ENCODE assay signal across 8 cellular contexts in genomic region chr15:40806672-40807027, GRCh38. TPM values are rescaled to one million over a fixed set of nuclear protein-coding genes. Genes with fewer than 3 reads are reported as not detected.
DNase-seq lines count a peak whose midpoint lies in the region; ATAC-seq, FAIRE-seq and TF ChIP-seq lines count a peak whose summit lies in the region.

No MANE protein-coding gene starts in this region.

- no peak for FAIRE-seq in K562 (lab: Jason Lieb, UNC)

- no peaks in the 10 kb centered on the region for H3K9me3 ChIP-seq in heart right ventricle
- no peaks in the 10 kb centered on the region; the same call in 1 of the 2 replicates for H3K9me3 ChIP-seq in K562 (replicated peaks; ENCODE audit: control insufficient read depth, insufficient read depth, low read depth, low read length)
- no peaks in the 10 kb centered on the region for H3K9me3 ChIP-seq in aorta (ENCODE audit: control insufficient read depth, low read length)

- no peak overlapping the region for H2BK5ac ChIP-seq in mesendoderm (ENCODE audit: low read length)

- TF ChIP-seq POLR2A in K562 (conservative IDR thresholded peaks at IDR 0.05) = no peak

- in situ Hi-C loops in K562 (cut with MboI) = no loop called here

- CTCF ChIA-PET in K562 (lab: Yijun Ruan, JAX; ENCODE audit: low intra/inter-chr PET ratio) = no interaction called here

- no peak for TF ChIP-seq RAD21 in K562 (CRISPR knock-in tag; conservative IDR thresholded peaks at IDR 0.05 in 1 of 2, IDR thresholded peaks at IDR 0.05 in 1 of 2)

- no peak overlapping the region for H2BK120ac ChIP-seq in mesendoderm (ENCODE audit: low read depth, low read length)

- no peaks in the 10 kb centered on the region for H3K27me3 ChIP-seq in heart right ventricle
- H3K27me3 ChIP-seq in K562 (ENCODE audit: control insufficient read depth in 2 of 2, insufficient read depth in 2 of 2, low read length in 2 of 2) = no peaks in the 10 kb centered on the region
- H3K27me3 ChIP-seq in mesendoderm (ENCODE audit: insufficient read depth, low read length, poor library complexity) = no peaks in the 10 kb centered on the region
- no peaks in the 10 kb centered on the region for H3K27me3 ChIP-seq in aorta (ENCODE audit: control insufficient read depth in 1 of 2, insufficient read depth in 2 of 2, low read length in 1 of 2)

- POLR2A ChIA-PET in K562 (lab: Yijun Ruan, JAX) = interaction anchor here (0.8 to 1.8 kb wide), 3 partner anchors 9 to 24 kb away, joined by 3 to 12 read pairs (median 3); no protein-coding TSS in a partner anchor

- H3K4me2 ChIP-seq in K562 (ENCODE audit: insufficient read depth, low read length) (peak overlapping the region; percentile 98), mesendoderm (ENCODE audit: low read length) (peak overlapping the region; percentile 27)

- BruUV-seq in K562 (replicated peaks; lab: Mats Ljungman, UMichigan) = TSS peak; percentile 84

- DNase-seq in heart right ventricle (no peak), left ventricle myocardium superior (no peak), K562 (ENCODE audit: extremely low read depth in 1 of 4, low spot score in 3 of 4) (no peak), mesendoderm (no peak), aorta (no peak)

- no peak for TF ChIP-seq EP300 in K562 (IDR thresholded peaks at IDR 0.05; ENCODE audit: low read length)

- TF ChIP-seq CTCF in heart right ventricle (IDR thresholded peaks at IDR 0.05) (no peak), K562 (IDR thresholded peaks at IDR 0.05 in 2 of 3, conservative IDR thresholded peaks at IDR 0.05 in 1 of 3; ENCODE audit: insufficient read depth in 2 of 3, low read depth in 1 of 3, low read length in 3 of 3) (no peak)

- H3K9ac ChIP-seq in K562 (ENCODE audit: insufficient read depth in 1 of 2, low read depth in 2 of 2, low read length in 2 of 2) = peak overlapping the region; percentile 96 to 98
- H3K9ac ChIP-seq in mesendoderm (ENCODE audit: low read length) = peak overlapping the region; percentile 84

- H3K9me1 ChIP-seq in K562 (ENCODE audit: control insufficient read depth, insufficient read depth, low read length) = peaks cover 3% of the 10 kb centered on the region

- peak overlapping the region; percentile 98 for H3K56ac ChIP-seq in mesendoderm (ENCODE audit: low read length)

- no peak overlapping the region for H4K5ac ChIP-seq in mesendoderm (ENCODE audit: low read length)

- WGBS in heart right ventricle, 2 donors = 1 to 6% methylated on average over 2 of the region's 2 CpGs
- 0% methylated on average over 2 of the region's 2 CpGs for WGBS in K562 (ENCODE audit: insufficient coverage, low coverage, missing lambda C conversion rate)
- no CpG with 5 or more reads among the region's 2 CpGs for WGBS in mesendoderm (ENCODE audit: extremely low coverage, insufficient coverage, low lambda C conversion rate)
- WGBS in aorta, 2 donors = 0 to 1% methylated on average over 2 of the region's 2 CpGs

- no peak overlapping the region for H4K8ac ChIP-seq in mesendoderm (ENCODE audit: low read depth, low read length)

- H3K4ac ChIP-seq in mesendoderm (ENCODE audit: low read depth, low read length) = no peak overlapping the region

- H2AFZ ChIP-seq in K562 (ENCODE audit: low read depth, low read length) = peak overlapping the region; percentile 100

- H2AK5ac ChIP-seq in mesendoderm (ENCODE audit: low read length) = no peak overlapping the region

- no peak overlapping the region for H3K23ac ChIP-seq in mesendoderm (ENCODE audit: low read length)

- no peak overlapping the region for H2BK15ac ChIP-seq in mesendoderm (replicated peaks; ENCODE audit: low read depth)

- peaks cover 19% of the 10 kb centered on the region for H3K79me2 ChIP-seq in K562 (ENCODE audit: control insufficient read depth, insufficient read depth, low read length)
- H3K79me2 ChIP-seq in mesendoderm (ENCODE audit: control insufficient read depth, insufficient read depth, low read length) = no peaks in the 10 kb centered on the region

- no peaks in the 10 kb centered on the region for H4K20me1 ChIP-seq in K562 (replicated peaks; ENCODE audit: control insufficient read depth, insufficient read depth, low read length)

- peaks cover 3 to 57% (median 26%) of the 10 kb centered on the region in 9 donors for H3K4me1 ChIP-seq in heart right ventricle
- H3K4me1 ChIP-seq in K562 (replicated peaks in 1 of 2; ENCODE audit: control insufficient read depth in 2 of 2, insufficient read depth in 2 of 2, low read length in 2 of 2) = peaks cover 13 to 15% of the 10 kb centered on the region in 2 experiments; a peak in 4 of 5 replicates
- H3K4me1 ChIP-seq in mesendoderm (ENCODE audit: control insufficient read depth, low read depth, low read length) = no peaks in the 10 kb centered on the region
- H3K4me1 ChIP-seq in aorta (ENCODE audit: control insufficient read depth in 1 of 2, insufficient read depth in 2 of 2, low read length in 2 of 2) = no peaks in the 10 kb centered on the region

- no peak for ATAC-seq in heart right ventricle
- ATAC-seq in left ventricle myocardium superior = no peak
- no peak for ATAC-seq in K562
- ATAC-seq in aorta (ENCODE audit: low FRiP score) = no peak
- no peak for ATAC-seq in GM21723 (IDR thresholded peaks at IDR 0.05; ENCODE audit: unreplicated experiment)
- ATAC-seq in HG02798 (IDR thresholded peaks at IDR 0.05; ENCODE audit: poor library complexity, unreplicated experiment) = no peak
- no peak for ATAC-seq in GM19463 (IDR thresholded peaks at IDR 0.05; ENCODE audit: unreplicated experiment)

- H3K79me1 ChIP-seq in mesendoderm (ENCODE audit: low read length) = no peaks in the 10 kb centered on the region

- intact Hi-C loops in heart right ventricle (cut with DNase I) (loop anchor here in 1 of 10 donors (1.0 to 10.0 kb wide), 3 partner anchors 52 to 111 kb away; partner anchors contain the start of genes RAD51, RMDN3 and VPS18), left ventricle myocardium superior (cut with micrococcal nuclease) (no loop called here), K562 (cut with micrococcal nuclease) (no loop called here), aorta (cut with DNase I) (loop anchor here (5.0 kb wide), 1 partner anchor 44 kb away; the partner anchor contains the start of gene GCHFR (in 2 of the 2))

- no peak overlapping the region for H3K18ac ChIP-seq in mesendoderm (ENCODE audit: low read length)

- H3K36me3 ChIP-seq in heart right ventricle = peaks cover 0 to 38% (median 10%) of the 10 kb centered on the region in 9 donors
- H3K36me3 ChIP-seq in K562 (ENCODE audit: control insufficient read depth, insufficient read depth, low read length) = peaks cover 29% of the 10 kb centered on the region
- no peaks in the 10 kb centered on the region for H3K36me3 ChIP-seq in mesendoderm (ENCODE audit: control insufficient read depth, insufficient read depth, low read length)
- H3K36me3 ChIP-seq in aorta (ENCODE audit: control insufficient read depth in 1 of 2, insufficient read depth in 2 of 2, low read length in 1 of 2) = no peaks in the 10 kb centered on the region

- peak overlapping the region; percentile 70 to 96 (median 88) for H3K4me3 ChIP-seq in heart right ventricle
- H3K4me3 ChIP-seq in K562 = peak overlapping the region; percentile 81
- no peak overlapping the region for H3K4me3 ChIP-seq in mesendoderm (ENCODE audit: low read length)
- peak overlapping the region; percentile 87 to 99 for H3K4me3 ChIP-seq in aorta (ENCODE audit: low read length in 2 of 2)

- H3K27ac ChIP-seq in heart right ventricle (peak overlapping the region; percentile 80 to 99 (median 96)), K562 (ENCODE audit: extremely low read depth, low read depth, low read length) (peak overlapping the region; percentile 95), mesendoderm (ENCODE audit: low read depth, low read length) (no peak overlapping the region), aorta (ENCODE audit: low read depth in 1 of 2, low read length in 2 of 2) (peak overlapping the region in 1 of 2 donors; percentile 84)

RNA-seq across cellular contexts. Expression of gene ZFYVE19, which starts 0.2 kb away (rescaled TPM):
- total RNA-seq in heart right ventricle = 10 to 100 TPM; 14.2 to 29.2 (median 18.2) TPM
- 10 to 100 TPM; 11.9 to 18.1 TPM for polyA plus RNA-seq in heart right ventricle
- total RNA-seq in left ventricle myocardium superior = 30.9 TPM
- total RNA-seq in K562 (2011; cell fraction: chromatin; rRNA removed; ENCODE audit: low replicate concordance) = 53.9 and 97.1 TPM in 2 replicates
- total RNA-seq in K562 (2011; cell fraction: nucleolus; rRNA removed) = 55.0 and 62.4 TPM in 2 replicates
- total RNA-seq in K562 (2011; cell fraction: nucleoplasm; rRNA removed) = 34.8 and 43.8 TPM in 2 replicates
- total RNA-seq in K562 (2014; rRNA removed) = 13.1 and 20.8 TPM in 2 replicates
- 7.9 and 13.1 TPM in 2 replicates for total RNA-seq in K562 (2014; rRNA removed; fragmentation: Illumina TruSeq; extraction: Trizol)
- 20.7 and 22.5 TPM in 2 replicates for total RNA-seq in K562 (2015; rRNA removed; fragmentation: Illumina TruSeq; extraction: Trizol)
- total RNA-seq in K562 (2021) = 18.2 and 19.9 TPM in 2 replicates
- polyA plus RNA-seq in K562 (2011; rRNA removed) = 27.1 and 35.2 TPM in 2 replicates
- 38.7 and 39.7 TPM in 2 replicates for polyA plus RNA-seq in K562 (2011; cell fraction: cytosol; rRNA removed)
- 105 TPM in 2 replicates for polyA plus RNA-seq in K562 (2011; cell fraction: nucleus; rRNA removed)
- polyA plus RNA-seq in K562 (2012) = 23.5 and 35.7 TPM in 2 replicates
- polyA plus RNA-seq in K562 (2014; fragmentation: Illumina TruSeq; extraction: Trizol) = 30.0 and 36.8 TPM in 2 replicates
- 1 to 10 TPM; 1.5 to 3.6 TPM for polyA plus RNA-seq in K562 (2014; fragmentation: Nextera tagmentation; extraction: Ambion mirVana)
- polyA plus RNA-seq in K562 (2014; rRNA removed) = 23.4 and 23.5 TPM in 2 replicates
- polyA minus RNA-seq in K562 (2011; rRNA and poly(A)+ RNA removed) = 22.6 and 25.2 TPM in 2 replicates
- 11.4 and 13.7 TPM in 2 replicates for polyA minus RNA-seq in K562 (2011; cell fraction: cytosol; rRNA and poly(A)+ RNA removed)
- 22.2 and 27.5 TPM in 2 replicates for polyA minus RNA-seq in K562 (2011; cell fraction: nucleus; rRNA and poly(A)+ RNA removed)
- 6.6 TPM for polyA plus RNA-seq in mesendoderm (2013, experiment 1 of 2)
- 7.2 TPM for polyA plus RNA-seq in mesendoderm (2013, experiment 2 of 2)
- total RNA-seq in aorta = 10 to 100 TPM in 1 of 2 donors, 1 to 10 TPM in 1; 9.3 to 17.4 TPM
- polyA plus RNA-seq in aorta = 10 to 100 TPM; 14.5 to 48.0 TPM

RNA-seq across cellular contexts. Expression of gene DNAJC17, which starts 0.6 kb away (rescaled TPM):
- total RNA-seq in heart right ventricle = 10 to 100 TPM in 9 of 10 donors, 1 to 10 TPM in 1; 9.9 to 17.7 (median 14.7) TPM
- polyA plus RNA-seq in heart right ventricle = 10 to 100 TPM; 34.5 to 62.1 TPM
- 16.2 TPM for total RNA-seq in left ventricle myocardium superior
- 52.2 and 75.8 TPM in 2 replicates for total RNA-seq in K562 (2011; cell fraction: chromatin; rRNA removed; ENCODE audit: low replicate concordance)
- 35.9 and 41.6 TPM in 2 replicates for total RNA-seq in K562 (2011; cell fraction: nucleolus; rRNA removed)
- 34.0 and 47.2 TPM in 2 replicates for total RNA-seq in K562 (2011; cell fraction: nucleoplasm; rRNA removed)
- total RNA-seq in K562 (2014; rRNA removed) = 57.9 and 60.3 TPM in 2 replicates
- total RNA-seq in K562 (2014; rRNA removed; fragmentation: Illumina TruSeq; extraction: Trizol) = 39.5 and 44.2 TPM in 2 replicates
- 58.4 and 61.5 TPM in 2 replicates for total RNA-seq in K562 (2015; rRNA removed; fragmentation: Illumina TruSeq; extraction: Trizol)
- 31.2 and 41.0 TPM in 2 replicates for total RNA-seq in K562 (2021)
- 33.8 and 37.9 TPM in 2 replicates for polyA plus RNA-seq in K562 (2011; rRNA removed)
- polyA plus RNA-seq in K562 (2011; cell fraction: cytosol; rRNA removed) = 38.9 and 62.7 TPM in 2 replicates
- polyA plus RNA-seq in K562 (2011; cell fraction: nucleus; rRNA removed) = 54.0 and 67.1 TPM in 2 replicates
- polyA plus RNA-seq in K562 (2012) = 31.6 and 35.7 TPM in 2 replicates
- polyA plus RNA-seq in K562 (2014; fragmentation: Illumina TruSeq; extraction: Trizol) = 51.3 and 68.6 TPM in 2 replicates
- 1 to 10 TPM; 2.4 to 9.1 TPM for polyA plus RNA-seq in K562 (2014; fragmentation: Nextera tagmentation; extraction: Ambion mirVana)
- 66.6 and 79.4 TPM in 2 replicates for polyA plus RNA-seq in K562 (2014; rRNA removed)
- polyA minus RNA-seq in K562 (2011; rRNA and poly(A)+ RNA removed) = 24.9 and 30.8 TPM in 2 replicates
- 16.6 and 22.6 TPM in 2 replicates for polyA minus RNA-seq in K562 (2011; cell fraction: cytosol; rRNA and poly(A)+ RNA removed)
- 9.8 and 36.0 TPM in 2 replicates for polyA minus RNA-seq in K562 (2011; cell fraction: nucleus; rRNA and poly(A)+ RNA removed)
- 52.5 TPM for polyA plus RNA-seq in mesendoderm (2013, experiment 1 of 2)
- 49.3 TPM for polyA plus RNA-seq in mesendoderm (2013, experiment 2 of 2)
- total RNA-seq in aorta = 10 to 100 TPM; 29.4 to 34.7 TPM
- 10 to 100 TPM; 20.5 to 75.9 TPM for polyA plus RNA-seq in aorta

RNA-seq across cellular contexts. Expression of gene PPP1R14D, which starts 21.9 kb away (rescaled TPM):
- total RNA-seq in heart right ventricle (not detected), left ventricle myocardium superior (not detected), K562 (2014; rRNA removed) (not detected in 2 replicates), K562 (2014; rRNA removed; fragmentation: Illumina TruSeq; extraction: Trizol) (not detected in 2 replicates), K562 (2015; rRNA removed; fragmentation: Illumina TruSeq; extraction: Trizol) (not detected in 2 replicates), K562 (2021) (not detected in 2 replicates), aorta (not detected)
- polyA plus RNA-seq in heart right ventricle (not detected), K562 (2011; rRNA removed) (0.11 TPM in 1 of 2 replicates, not detected in the other), K562 (2014; fragmentation: Illumina TruSeq; extraction: Trizol) (not detected in 2 replicates), K562 (2014; fragmentation: Nextera tagmentation; extraction: Ambion mirVana) (under 1 TPM; 0.11 to 0.18 TPM), K562 (2014; rRNA removed) (not detected in 2 replicates), aorta (10 to 100 TPM in 1 of 2 donors, not detected in 1; 22.3 TPM)
- not detected in 2 replicates for total RNA-seq in K562 (2011; cell fraction: chromatin; rRNA removed; ENCODE audit: low replicate concordance)
- total RNA-seq in K562 (2011; cell fraction: nucleolus; rRNA removed) = 0.66 and 0.67 TPM in 2 replicates
- not detected in 2 replicates for total RNA-seq in K562 (2011; cell fraction: nucleoplasm; rRNA removed)
- 0.09 and 0.18 TPM in 2 replicates for polyA plus RNA-seq in K562 (2011; cell fraction: cytosol; rRNA removed)
- polyA plus RNA-seq in K562 (2011; cell fraction: nucleus; rRNA removed) = 0.17 TPM in 1 of 2 replicates, not detected in the other
- 0.14 TPM in 1 of 2 replicates, not detected in the other for polyA plus RNA-seq in K562 (2012)
- polyA minus RNA-seq in K562 (2011; rRNA and poly(A)+ RNA removed) = not detected in 2 replicates
- polyA minus RNA-seq in K562 (2011; cell fraction: cytosol; rRNA and poly(A)+ RNA removed) = not detected in 2 replicates
- polyA minus RNA-seq in K562 (2011; cell fraction: nucleus; rRNA and poly(A)+ RNA removed) = not detected in 2 replicates
- polyA plus RNA-seq in mesendoderm (2013, experiment 1 of 2) = not detected
- polyA plus RNA-seq in mesendoderm (2013, experiment 2 of 2) = 0.06 TPM

RNA-seq across cellular contexts. Expression of gene C15orf62, which starts 36.9 kb away (rescaled TPM):
- under 1 TPM in 3 of 10 donors, not detected in 7; 0.10 to 0.32 (median 0.31) TPM for total RNA-seq in heart right ventricle
- polyA plus RNA-seq in heart right ventricle = under 1 TPM; 0.12 to 0.15 TPM
- not detected for total RNA-seq in left ventricle myocardium superior
- total RNA-seq in K562 (2011; cell fraction: chromatin; rRNA removed; ENCODE audit: low replicate concordance) = 0.51 and 0.67 TPM in 2 replicates
- total RNA-seq in K562 (2011; cell fraction: nucleolus; rRNA removed) = 0.39 and 0.50 TPM in 2 replicates
- 0.22 TPM in 1 of 2 replicates, not detected in the other for total RNA-seq in K562 (2011; cell fraction: nucleoplasm; rRNA removed)
- total RNA-seq in K562 (2014; rRNA removed) = 0.29 and 0.36 TPM in 2 replicates
- 0.22 and 0.29 TPM in 2 replicates for total RNA-seq in K562 (2014; rRNA removed; fragmentation: Illumina TruSeq; extraction: Trizol)
- 0.57 and 0.76 TPM in 2 replicates for total RNA-seq in K562 (2015; rRNA removed; fragmentation: Illumina TruSeq; extraction: Trizol)
- 0.40 and 0.45 TPM in 2 replicates for total RNA-seq in K562 (2021)
- 0.08 and 0.20 TPM in 2 replicates for polyA plus RNA-seq in K562 (2011; rRNA removed)
- polyA plus RNA-seq in K562 (2011; cell fraction: cytosol; rRNA removed) = 0.12 and 0.15 TPM in 2 replicates
- 0.24 and 0.34 TPM in 2 replicates for polyA plus RNA-seq in K562 (2011; cell fraction: nucleus; rRNA removed)
- 1.0 and 2.9 TPM in 2 replicates for polyA plus RNA-seq in K562 (2012)
- polyA plus RNA-seq in K562 (2014; fragmentation: Illumina TruSeq; extraction: Trizol) = 0.28 and 0.31 TPM in 2 replicates
- under 1 TPM in 1 of 2 experiments, not detected in 1; 0.01 TPM for polyA plus RNA-seq in K562 (2014; fragmentation: Nextera tagmentation; extraction: Ambion mirVana)
- polyA plus RNA-seq in K562 (2014; rRNA removed) = 0.17 and 0.32 TPM in 2 replicates
- polyA minus RNA-seq in K562 (2011; rRNA and poly(A)+ RNA removed) = 0.28 and 0.36 TPM in 2 replicates
- polyA minus RNA-seq in K562 (2011; cell fraction: cytosol; rRNA and poly(A)+ RNA removed) = not detected in 2 replicates
- polyA minus RNA-seq in K562 (2011; cell fraction: nucleus; rRNA and poly(A)+ RNA removed) = 0.27 and 0.67 TPM in 2 replicates
- 0.07 TPM for polyA plus RNA-seq in mesendoderm (2013, experiment 1 of 2)
- 0.15 TPM for polyA plus RNA-seq in mesendoderm (2013, experiment 2 of 2)
- total RNA-seq in aorta = under 1 TPM; 0.19 to 0.87 TPM
- polyA plus RNA-seq in aorta = under 1 TPM in 1 of 2 donors, not detected in 1; 0.97 TPM

RNA-seq across cellular contexts. Expression of gene SPINT1, which starts 37.2 kb away (rescaled TPM):
- total RNA-seq in heart right ventricle (1 to 10 TPM in 2 of 10 donors, under 1 TPM in 7, not detected in 1; 0.17 to 1.9 (median 0.47) TPM), left ventricle myocardium superior (1.0 TPM), K562 (2014; rRNA removed) (1.5 and 2.1 TPM in 2 replicates), K562 (2014; rRNA removed; fragmentation: Illumina TruSeq; extraction: Trizol) (1.1 and 1.8 TPM in 2 replicates), K562 (2015; rRNA removed; fragmentation: Illumina TruSeq; extraction: Trizol) (0.94 and 0.98 TPM in 2 replicates), K562 (2021) (3.2 and 4.5 TPM in 2 replicates), aorta (1 to 10 TPM; 2.4 to 3.9 TPM)
- polyA plus RNA-seq in heart right ventricle (under 1 TPM; 0.22 to 0.43 TPM), K562 (2011; rRNA removed) (2.8 and 5.6 TPM in 2 replicates), K562 (2014; fragmentation: Illumina TruSeq; extraction: Trizol) (3.9 and 4.5 TPM in 2 replicates), K562 (2014; fragmentation: Nextera tagmentation; extraction: Ambion mirVana) (under 1 TPM; 0.78 to 0.80 TPM), K562 (2014; rRNA removed) (2.3 and 3.3 TPM in 2 replicates), aorta (10 to 100 TPM in 1 of 2 donors, 1 to 10 TPM in 1; 1.9 to 15.5 TPM)
- 10.1 and 24.8 TPM in 2 replicates for total RNA-seq in K562 (2011; cell fraction: chromatin; rRNA removed; ENCODE audit: low replicate concordance)
- total RNA-seq in K562 (2011; cell fraction: nucleolus; rRNA removed) = 24.3 and 37.9 TPM in 2 replicates
- 13.6 and 20.2 TPM in 2 replicates for total RNA-seq in K562 (2011; cell fraction: nucleoplasm; rRNA removed)
- 4.1 and 7.4 TPM in 2 replicates for polyA plus RNA-seq in K562 (2011; cell fraction: cytosol; rRNA removed)
- polyA plus RNA-seq in K562 (2011; cell fraction: nucleus; rRNA removed) = 9.8 and 17.8 TPM in 2 replicates
- 4.0 and 7.3 TPM in 2 replicates for polyA plus RNA-seq in K562 (2012)
- polyA minus RNA-seq in K562 (2011; rRNA and poly(A)+ RNA removed) = 3.5 and 3.7 TPM in 2 replicates
- polyA minus RNA-seq in K562 (2011; cell fraction: cytosol; rRNA and poly(A)+ RNA removed) = 4.8 and 6.5 TPM in 2 replicates
- 5.0 and 5.2 TPM in 2 replicates for polyA minus RNA-seq in K562 (2011; cell fraction: nucleus; rRNA and poly(A)+ RNA removed)
- polyA plus RNA-seq in mesendoderm (2013, experiment 1 of 2) = 90.7 TPM
- polyA plus RNA-seq in mesendoderm (2013, experiment 2 of 2) = 92.6 TPM

Comparison
In these comparisons a context has a peak if more than half of its experiments do, and no peak if none do; other contexts are left out.
1. intact Hi-C loops: an anchor here in aorta (5.0 kb wide); none called in left ventricle myocardium superior and K562.